Comparison of ENCODE assay signal across 18 cellular contexts in the genomic region with DNA sequence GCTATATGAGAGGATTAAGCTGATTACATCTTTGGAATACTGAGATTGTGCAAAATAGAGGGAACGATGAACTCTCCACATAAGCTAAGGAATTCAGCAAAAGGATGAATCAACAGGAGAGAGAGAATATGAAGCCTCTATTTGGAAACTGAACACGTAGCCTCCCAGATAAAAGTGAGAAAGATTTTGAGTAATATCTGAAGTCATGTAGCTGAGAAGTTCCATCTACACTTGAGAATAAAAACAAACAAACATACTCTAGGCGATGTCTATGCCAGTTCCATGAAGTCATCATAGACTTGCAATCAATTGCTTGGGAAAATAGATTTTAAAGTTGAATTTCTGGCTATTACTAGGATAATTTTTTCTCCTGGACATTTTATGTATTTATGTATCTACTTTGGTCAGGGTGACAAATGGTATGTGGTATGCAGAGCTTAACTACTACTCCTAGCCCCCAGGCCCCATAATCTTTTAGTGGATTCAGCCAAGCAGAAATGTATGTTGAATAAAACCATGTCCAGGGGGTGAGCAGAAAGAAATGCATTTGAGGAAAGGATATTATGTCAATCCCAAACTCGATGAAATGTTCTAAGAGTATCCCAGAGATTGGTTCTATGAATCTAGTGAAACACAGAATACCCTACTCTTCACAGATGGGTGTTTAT.
DNase-seq lines count a peak whose midpoint lies in the region; ATAC-seq, FAIRE-seq and TF ChIP-seq lines count a peak whose summit lies in the region.
"Had no signal": no experiment of that assay in that cellular context is flagged by ENCODE, and none has a peak within 500 bp of the region (broad histone marks: within the 10 kb centered on the region; RNA-seq: fewer than 3 reads in every experiment).

No MANE protein-coding gene starts in this region.

- ATAC-seq in A549 (peak; percentile 40 to 49; a peak in 4 of 6 replicates), HG02870 (IDR thresholded peaks at IDR 0.05; ENCODE audit: unreplicated experiment) (no peak)
- ATAC-seq: activated CD4-positive, alpha-beta T cell treated with anti-CD3 and anti-CD28 coated beads for 36 hours; GM12878; stimulated activated naive CD8-positive, alpha-beta T cell treated with anti-CD3 and anti-CD28 coated beads, Interleukin-15, Interleukin-2, amounts not matched to agents 100 U/mL and 50 U/mL, for 24 hours; upper lobe of right lung had no signal

- 9% methylated on average over 4 of the region's 4 CpGs for WGBS in A549 (ENCODE audit: missing lambda C conversion rate)

- POLR2A ChIA-PET in A549 (lab: Yijun Ruan, JAX), result interaction anchor here (0.5 kb wide), 1 partner anchor 25 kb away, joined by 3 read pairs; no protein-coding TSS in a partner anchor

- H3K36me3 Mint-ChIP-seq in HFFc6 (ENCODE audit: low read depth) (no peaks in the 10 kb centered on the region), brain (no peaks in the 10 kb centered on the region)

- peaks cover 41% of the 10 kb centered on the region for H3K4me1 Mint-ChIP-seq in HFFc6 (ENCODE audit: low read depth)
- H3K4me1 Mint-ChIP-seq in brain, result peaks cover 62% of the 10 kb centered on the region
- H3K4me1 Mint-ChIP-seq: activated CD4-positive, alpha-beta T cell treated with anti-CD3 and anti-CD28 coated beads for 36 hours had no signal

- CTCF ChIA-PET in A549 (lab: Yijun Ruan, JAX), result interaction anchor here (0.5 kb wide), 1 partner anchor 411 kb away, joined by 4 read pairs; no protein-coding TSS in a partner anchor

- TF ChIP-seq EP300 in A549 (IDR thresholded peaks at IDR 0.05), result no peak

- TF ChIP-seq RAD21 in A549 (conservative IDR thresholded peaks at IDR 0.05 in 1 of 2, IDR thresholded peaks at IDR 0.05 in 1 of 2), result no peak

- H3K9me3 Mint-ChIP-seq in HFFc6 (peaks cover 16% of the 10 kb centered on the region), brain (peaks cover 0 to 6% (median 0%) of the 10 kb centered on the region in 5 experiments)

- no peak for TF ChIP-seq POLR2A in A549 (IDR thresholded peaks at IDR 0.05; ENCODE audit: low read length)

- H3K27me3 Mint-ChIP-seq in HFFc6 (ENCODE audit: insufficient read depth) (no peaks in the 10 kb centered on the region), brain (no peaks in the 10 kb centered on the region)
- H3K27me3 Mint-ChIP-seq: activated CD4-positive, alpha-beta T cell treated with anti-CD3 and anti-CD28 coated beads for 36 hours had no signal

- peak overlapping the region; percentile 57; the same call in 1 of the 2 replicates for H3K27ac Mint-ChIP-seq in HFFc6
- peak overlapping the region in 3 of 5 experiments; percentile 4 to 52 (median 8) for H3K27ac Mint-ChIP-seq in brain
- H3K27ac Mint-ChIP-seq: activated CD4-positive, alpha-beta T cell treated with anti-CD3 and anti-CD28 coated beads for 36 hours had no signal

- peaks cover 56% of the 10 kb centered on the region for H3K4me1 ChIP-seq in A549

- no peak overlapping the region for H3K4me3 ChIP-seq in A549
- H3K4me3 ChIP-seq: GM12878, upper lobe of right lung had no signal

- DNase-seq in A549 (ENCODE audit: low read depth in 1 of 2, low spot score in 1 of 2) (peak in 1 of 2 experiments; percentile 21), HFFc6 (peak; percentile 64), glomerular visceral epithelial cell (ENCODE audit: extremely low spot score) (peak; percentile 53), NCI-H2029 (lab: John Stamatoyannopoulos, UW) (no peak), NCI-H187 (lab: John Stamatoyannopoulos, UW) (no peak), Kasumi-1 (lab: John Stamatoyannopoulos, UW) (no peak)
- DNase-seq: activated CD4-positive, alpha-beta T cell treated with anti-CD3 and anti-CD28 coated beads for 36 hours; activated gamma-delta T cell; aorta; COR-L47; hippocampal formation; NCI-H748 treated with DMSO at 0.1 percent for 48 hours; retina; stimulated activated naive CD8-positive, alpha-beta T cell treated with anti-CD3 and anti-CD28 coated beads, Interleukin-15, Interleukin-2, amounts not matched to agents 100 U/mL and 50 U/mL, for 24 hours; upper lobe of right lung had no signal

- H3K9me3 ChIP-seq in A549, result no peaks in the 10 kb centered on the region
- H3K9me3 ChIP-seq: upper lobe of right lung had no signal

- no peak for FAIRE-seq in A549 (lab: Jason Lieb, UNC)
- FAIRE-seq: GM12878 had no signal

- peak overlapping the region; percentile 69 to 83 for H3K27ac ChIP-seq in A549
- H3K27ac ChIP-seq: upper lobe of right lung had no signal

- H3K4me3 Mint-ChIP-seq in HFFc6 (no peak overlapping the region), brain (no peak overlapping the region)
- H3K4me3 Mint-ChIP-seq: activated CD4-positive, alpha-beta T cell treated with anti-CD3 and anti-CD28 coated beads for 36 hours had no signal

- peak overlapping the region; percentile 56 for H3K4me2 ChIP-seq in A549

- no peak for TF ChIP-seq CTCF in A549 (IDR thresholded peaks at IDR 0.05)
- no peak for TF ChIP-seq CTCF in HFFc6 (IDR thresholded peaks at IDR 0.05)
- no peak for TF ChIP-seq CTCF in brain (conservative IDR thresholded peaks at IDR 0.05)

TF ChIP-seq in A549, 52 proteins besides CTCF, POLR2A, EP300 and RAD21 (continues in another document):
- peak in 1 of 2 experiments; percentile 23; a peak in 1 of 4 replicates for TF ChIP-seq CEBPB (IDR thresholded peaks at IDR 0.05)
- TF ChIP-seq, protein P1, sequence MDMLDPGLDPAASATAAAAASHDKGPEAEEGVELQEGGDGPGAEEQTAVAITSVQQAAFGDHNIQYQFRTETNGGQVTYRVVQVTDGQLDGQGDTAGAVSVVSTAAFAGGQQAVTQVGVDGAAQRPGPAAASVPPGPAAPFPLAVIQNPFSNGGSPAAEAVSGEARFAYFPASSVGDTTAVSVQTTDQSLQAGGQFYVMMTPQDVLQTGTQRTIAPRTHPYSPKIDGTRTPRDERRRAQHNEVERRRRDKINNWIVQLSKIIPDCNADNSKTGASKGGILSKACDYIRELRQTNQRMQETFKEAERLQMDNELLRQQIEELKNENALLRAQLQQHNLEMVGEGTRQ (IDR thresholded peaks at IDR 0.05), result no peak
- TF ChIP-seq RFX5 (IDR thresholded peaks at IDR 0.05), result no peak
- no peak for TF ChIP-seq FOSL2 (IDR thresholded peaks at IDR 0.05)
- TF ChIP-seq FOSL2 (CRISPR knock-in tag; IDR thresholded peaks at IDR 0.05), result peak; percentile 48; the same call in 1 of the 2 replicates
- no peak for TF ChIP-seq HOXA7 (CRISPR knock-in tag; IDR thresholded peaks at IDR 0.05)
- TF ChIP-seq, protein P2, sequence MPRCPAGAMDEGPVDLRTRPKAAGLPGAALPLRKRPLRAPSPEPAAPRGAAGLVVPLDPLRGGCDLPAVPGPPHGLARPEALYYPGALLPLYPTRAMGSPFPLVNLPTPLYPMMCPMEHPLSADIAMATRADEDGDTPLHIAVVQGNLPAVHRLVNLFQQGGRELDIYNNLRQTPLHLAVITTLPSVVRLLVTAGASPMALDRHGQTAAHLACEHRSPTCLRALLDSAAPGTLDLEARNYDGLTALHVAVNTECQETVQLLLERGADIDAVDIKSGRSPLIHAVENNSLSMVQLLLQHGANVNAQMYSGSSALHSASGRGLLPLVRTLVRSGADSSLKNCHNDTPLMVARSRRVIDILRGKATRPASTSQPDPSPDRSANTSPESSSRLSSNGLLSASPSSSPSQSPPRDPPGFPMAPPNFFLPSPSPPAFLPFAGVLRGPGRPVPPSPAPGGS (IDR thresholded peaks at IDR 0.05), result 0 out of 3 replicates have a peak, but pooled peaks have one; percentile 42
- peak; percentile 52; the same call in 1 of the 2 replicates for TF ChIP-seq JUNB (IDR thresholded peaks at IDR 0.05)
- TF ChIP-seq, protein P3, sequence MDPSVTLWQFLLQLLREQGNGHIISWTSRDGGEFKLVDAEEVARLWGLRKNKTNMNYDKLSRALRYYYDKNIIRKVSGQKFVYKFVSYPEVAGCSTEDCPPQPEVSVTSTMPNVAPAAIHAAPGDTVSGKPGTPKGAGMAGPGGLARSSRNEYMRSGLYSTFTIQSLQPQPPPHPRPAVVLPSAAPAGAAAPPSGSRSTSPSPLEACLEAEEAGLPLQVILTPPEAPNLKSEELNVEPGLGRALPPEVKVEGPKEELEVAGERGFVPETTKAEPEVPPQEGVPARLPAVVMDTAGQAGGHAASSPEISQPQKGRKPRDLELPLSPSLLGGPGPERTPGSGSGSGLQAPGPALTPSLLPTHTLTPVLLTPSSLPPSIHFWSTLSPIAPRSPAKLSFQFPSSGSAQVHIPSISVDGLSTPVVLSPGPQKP (IDR thresholded peaks at IDR 0.05; ENCODE audit: low read depth, low read length), result no peak
- TF ChIP-seq, protein P4, sequence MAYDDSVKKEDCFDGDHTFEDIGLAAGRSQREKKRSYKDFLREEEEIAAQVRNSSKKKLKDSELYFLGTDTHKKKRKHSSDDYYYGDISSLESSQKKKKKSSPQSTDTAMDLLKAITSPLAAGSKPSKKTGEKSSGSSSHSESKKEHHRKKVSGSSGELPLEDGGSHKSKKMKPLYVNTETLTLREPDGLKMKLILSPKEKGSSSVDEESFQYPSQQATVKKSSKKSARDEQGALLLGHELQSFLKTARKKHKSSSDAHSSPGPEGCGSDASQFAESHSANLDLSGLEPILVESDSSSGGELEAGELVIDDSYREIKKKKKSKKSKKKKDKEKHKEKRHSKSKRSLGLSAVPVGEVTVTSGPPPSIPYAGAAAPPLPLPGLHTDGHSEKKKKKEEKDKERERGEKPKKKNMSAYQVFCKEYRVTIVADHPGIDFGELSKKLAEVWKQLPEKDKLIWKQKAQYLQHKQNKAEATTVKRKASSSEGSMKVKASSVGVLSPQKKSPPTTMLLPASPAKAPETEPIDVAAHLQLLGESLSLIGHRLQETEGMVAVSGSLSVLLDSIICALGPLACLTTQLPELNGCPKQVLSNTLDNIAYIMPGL (CRISPR knock-in tag; IDR thresholded peaks at IDR 0.05; ENCODE audit: borderline replicate concordance), result no peak
- no peak for TF ChIP-seq FOSB (CRISPR knock-in tag; IDR thresholded peaks at IDR 0.05)

Comparison
In these comparisons a context has a peak if more than half of its experiments do, and no peak if none do; other contexts are left out.
1. DNase-seq: peak in HFFc6 (single experiment) and glomerular visceral epithelial cell (single experiment); none in NCI-H2029 (single experiment), NCI-H187 (0 of 2) and Kasumi-1 (0 of 2).